In the genomic region with DNA sequence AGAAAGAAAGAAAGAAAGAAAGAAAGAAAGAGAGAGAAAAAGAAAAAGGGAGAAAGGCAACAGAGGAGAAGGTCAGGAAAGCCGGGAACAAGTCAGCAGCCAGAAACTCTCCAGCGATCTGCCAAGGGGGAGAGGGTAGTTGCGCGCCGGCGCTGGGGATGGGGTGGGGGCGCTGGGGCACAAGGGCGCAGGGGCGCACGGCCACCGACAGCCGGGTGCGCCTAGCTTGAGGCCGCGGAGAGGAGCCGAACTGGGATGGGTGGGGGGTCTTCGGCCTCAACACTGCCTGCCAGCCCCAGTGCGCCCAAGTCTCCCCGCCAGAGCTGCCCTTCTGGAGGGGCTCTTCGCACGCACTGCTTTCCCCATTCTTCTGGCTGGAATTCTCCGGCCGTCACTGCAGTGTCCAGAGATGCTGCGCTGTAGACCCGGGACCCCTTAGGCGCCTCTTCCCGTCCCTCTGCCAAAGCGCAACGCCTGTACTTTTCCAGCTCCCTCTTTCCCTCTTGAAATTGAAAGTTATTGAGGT, we compare ENCODE assay signal across 1 cellular context.
TF ChIP-seq lines count a peak whose summit lies in the region.

No MANE protein-coding gene starts in this region.

TF ChIP-seq in IMR-90, 13 proteins besides CTCF, POLR2A, EP300 and RAD21:
- no peak for TF ChIP-seq CEBPB (IDR thresholded peaks at IDR 0.05; ENCODE audit: low read depth, low read length)
- TF ChIP-seq MAZ (IDR thresholded peaks at IDR 0.05; ENCODE audit: borderline replicate concordance, low read depth, low read length), result no peak
- TF ChIP-seq, protein P1, sequence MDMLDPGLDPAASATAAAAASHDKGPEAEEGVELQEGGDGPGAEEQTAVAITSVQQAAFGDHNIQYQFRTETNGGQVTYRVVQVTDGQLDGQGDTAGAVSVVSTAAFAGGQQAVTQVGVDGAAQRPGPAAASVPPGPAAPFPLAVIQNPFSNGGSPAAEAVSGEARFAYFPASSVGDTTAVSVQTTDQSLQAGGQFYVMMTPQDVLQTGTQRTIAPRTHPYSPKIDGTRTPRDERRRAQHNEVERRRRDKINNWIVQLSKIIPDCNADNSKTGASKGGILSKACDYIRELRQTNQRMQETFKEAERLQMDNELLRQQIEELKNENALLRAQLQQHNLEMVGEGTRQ (IDR thresholded peaks at IDR 0.05; ENCODE audit: low read depth, low read length), result no peak
- TF ChIP-seq CHD1 (IDR thresholded peaks at IDR 0.05; ENCODE audit: low read depth, low read length), result no peak
- no peak for TF ChIP-seq MXI1 (IDR thresholded peaks at IDR 0.05; ENCODE audit: borderline replicate concordance, low read depth, low read length)
- TF ChIP-seq BHLHE40 (IDR thresholded peaks at IDR 0.05; ENCODE audit: low read depth, low read length), result no peak
- TF ChIP-seq FOS (IDR thresholded peaks at IDR 0.05; ENCODE audit: low read depth, low read length), result no peak
- TF ChIP-seq MAFK (IDR thresholded peaks at IDR 0.05; ENCODE audit: low read depth, low read length), result no peak
- no peak for TF ChIP-seq ELK1 (IDR thresholded peaks at IDR 0.05; ENCODE audit: borderline replicate concordance, low read depth, low read length)
- TF ChIP-seq NFE2L2 (IDR thresholded peaks at IDR 0.05; ENCODE audit: low read depth, low read length), result no peak
- TF ChIP-seq SMC3 (IDR thresholded peaks at IDR 0.05; ENCODE audit: low read depth, low read length), result no peak
- TF ChIP-seq RFX5 (IDR thresholded peaks at IDR 0.05; ENCODE audit: low read depth, low read length), result no peak
- TF ChIP-seq RCOR1 (IDR thresholded peaks at IDR 0.05; ENCODE audit: insufficient replicate concordance, low read length), result no peak
TF ChIP-seq in IMR-90: peak in this region for 0.
